1 cellular context compared by ENCODE assay signal in the genomic region with DNA sequence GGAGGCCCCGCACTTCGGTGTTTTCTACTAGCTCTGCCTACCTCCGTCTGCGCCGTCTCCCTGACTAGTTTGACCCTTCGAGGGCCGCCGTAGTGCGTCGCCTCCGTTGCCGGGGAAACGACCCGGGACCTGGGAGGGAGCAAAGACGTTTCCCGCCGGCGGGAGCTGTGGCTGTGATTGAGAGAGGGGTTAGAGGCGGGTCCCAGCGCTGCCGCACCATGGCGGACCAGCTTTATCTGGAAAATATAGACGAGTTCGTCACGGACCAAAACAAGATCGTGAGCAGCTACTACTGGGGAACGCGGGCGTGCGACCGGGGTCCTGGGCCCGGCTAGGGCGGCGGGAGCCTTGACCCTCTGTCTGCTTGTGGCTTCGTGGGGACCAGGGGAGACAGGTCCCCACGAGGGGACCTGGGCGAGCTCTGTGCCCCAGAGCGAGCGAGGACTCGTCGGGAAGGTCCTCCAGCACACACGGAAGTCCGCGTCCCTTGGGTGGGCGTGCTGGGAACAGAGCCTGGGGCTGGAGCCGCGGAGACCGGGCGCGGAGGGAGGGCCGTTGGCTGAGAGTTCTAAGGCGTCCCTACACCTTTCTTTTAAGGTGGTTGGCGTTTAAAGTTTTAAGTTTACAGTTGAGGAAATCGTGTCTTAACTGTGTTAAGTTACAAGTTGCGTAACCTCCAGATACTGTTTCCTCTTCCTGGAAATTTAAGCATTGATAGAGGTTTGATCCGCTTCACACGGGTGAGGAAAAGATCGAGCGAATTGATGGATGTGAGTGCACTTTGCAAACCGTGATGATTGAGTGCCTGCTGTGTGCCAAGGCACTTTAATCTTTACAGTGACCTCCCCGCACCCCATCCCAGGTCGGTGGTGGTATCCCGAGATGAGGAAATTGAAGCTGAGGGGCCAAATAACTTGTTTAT.
A peak's percentile ranks its signal among the peaks of the same experiment; 100 is the strongest.
TF ChIP-seq lines count a peak whose summit lies in the region.

A gene with protein sequence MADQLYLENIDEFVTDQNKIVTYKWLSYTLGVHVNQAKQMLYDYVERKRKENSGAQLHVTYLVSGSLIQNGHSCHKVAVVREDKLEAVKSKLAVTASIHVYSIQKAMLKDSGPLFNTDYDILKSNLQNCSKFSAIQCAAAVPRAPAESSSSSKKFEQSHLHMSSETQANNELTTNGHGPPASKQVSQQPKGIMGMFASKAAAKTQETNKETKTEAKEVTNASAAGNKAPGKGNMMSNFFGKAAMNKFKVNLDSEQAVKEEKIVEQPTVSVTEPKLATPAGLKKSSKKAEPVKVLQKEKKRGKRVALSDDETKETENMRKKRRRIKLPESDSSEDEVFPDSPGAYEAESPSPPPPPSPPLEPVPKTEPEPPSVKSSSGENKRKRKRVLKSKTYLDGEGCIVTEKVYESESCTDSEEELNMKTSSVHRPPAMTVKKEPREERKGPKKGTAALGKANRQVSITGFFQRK (plus strand): TSS at position 142 of the 922 bp plus-strand sequence. CDS start 77 bp downstream, at position 219.

TF ChIP-seq in GM12878, 131 proteins besides CTCF, POLR2A, EP300 and RAD21 (continued from another document and continues in another):
- TF ChIP-seq, protein P1, sequence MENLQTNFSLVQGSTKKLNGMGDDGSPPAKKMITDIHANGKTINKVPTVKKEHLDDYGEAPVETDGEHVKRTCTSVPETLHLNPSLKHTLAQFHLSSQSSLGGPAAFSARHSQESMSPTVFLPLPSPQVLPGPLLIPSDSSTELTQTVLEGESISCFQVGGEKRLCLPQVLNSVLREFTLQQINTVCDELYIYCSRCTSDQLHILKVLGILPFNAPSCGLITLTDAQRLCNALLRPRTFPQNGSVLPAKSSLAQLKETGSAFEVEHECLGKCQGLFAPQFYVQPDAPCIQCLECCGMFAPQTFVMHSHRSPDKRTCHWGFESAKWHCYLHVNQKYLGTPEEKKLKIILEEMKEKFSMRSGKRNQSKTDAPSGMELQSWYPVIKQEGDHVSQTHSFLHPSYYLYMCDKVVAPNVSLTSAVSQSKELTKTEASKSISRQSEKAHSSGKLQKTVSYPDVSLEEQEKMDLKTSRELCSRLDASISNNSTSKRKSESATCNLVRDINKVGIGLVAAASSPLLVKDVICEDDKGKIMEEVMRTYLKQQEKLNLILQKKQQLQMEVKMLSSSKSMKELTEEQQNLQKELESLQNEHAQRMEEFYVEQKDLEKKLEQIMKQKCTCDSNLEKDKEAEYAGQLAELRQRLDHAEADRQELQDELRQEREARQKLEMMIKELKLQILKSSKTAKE (IDR thresholded peaks at IDR 0.05; ENCODE audit: low read depth, poor library complexity, severe bottlenecking): no peak
- TF ChIP-seq, protein P2, sequence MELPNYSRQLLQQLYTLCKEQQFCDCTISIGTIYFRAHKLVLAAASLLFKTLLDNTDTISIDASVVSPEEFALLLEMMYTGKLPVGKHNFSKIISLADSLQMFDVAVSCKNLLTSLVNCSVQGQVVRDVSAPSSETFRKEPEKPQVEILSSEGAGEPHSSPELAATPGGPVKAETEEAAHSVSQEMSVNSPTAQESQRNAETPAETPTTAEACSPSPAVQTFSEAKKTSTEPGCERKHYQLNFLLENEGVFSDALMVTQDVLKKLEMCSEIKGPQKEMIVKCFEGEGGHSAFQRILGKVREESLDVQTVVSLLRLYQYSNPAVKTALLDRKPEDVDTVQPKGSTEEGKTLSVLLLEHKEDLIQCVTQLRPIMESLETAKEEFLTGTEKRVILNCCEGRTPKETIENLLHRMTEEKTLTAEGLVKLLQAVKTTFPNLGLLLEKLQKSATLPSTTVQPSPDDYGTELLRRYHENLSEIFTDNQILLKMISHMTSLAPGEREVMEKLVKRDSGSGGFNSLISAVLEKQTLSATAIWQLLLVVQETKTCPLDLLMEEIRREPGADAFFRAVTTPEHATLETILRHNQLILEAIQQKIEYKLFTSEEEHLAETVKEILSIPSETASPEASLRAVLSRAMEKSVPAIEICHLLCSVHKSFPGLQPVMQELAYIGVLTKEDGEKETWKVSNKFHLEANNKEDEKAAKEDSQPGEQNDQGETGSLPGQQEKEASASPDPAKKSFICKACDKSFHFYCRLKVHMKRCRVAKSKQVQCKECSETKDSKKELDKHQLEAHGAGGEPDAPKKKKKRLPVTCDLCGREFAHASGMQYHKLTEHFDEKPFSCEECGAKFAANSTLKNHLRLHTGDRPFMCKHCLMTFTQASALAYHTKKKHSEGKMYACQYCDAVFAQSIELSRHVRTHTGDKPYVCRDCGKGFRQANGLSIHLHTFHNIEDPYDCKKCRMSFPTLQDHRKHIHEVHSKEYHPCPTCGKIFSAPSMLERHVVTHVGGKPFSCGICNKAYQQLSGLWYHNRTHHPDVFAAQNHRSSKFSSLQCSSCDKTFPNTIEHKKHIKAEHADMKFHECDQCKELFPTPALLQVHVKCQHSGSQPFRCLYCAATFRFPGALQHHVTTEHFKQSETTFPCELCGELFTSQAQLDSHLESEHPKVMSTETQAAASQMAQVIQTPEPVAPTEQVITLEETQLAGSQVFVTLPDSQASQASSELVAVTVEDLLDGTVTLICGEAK (IDR thresholded peaks at IDR 0.05; ENCODE audit: borderline replicate concordance): peak; percentile 39; the same call in 1 of the 2 replicates
- no peak for TF ChIP-seq ZZZ3 (IDR thresholded peaks at IDR 0.05; ENCODE audit: control insufficient read depth, insufficient read length, low read depth)
- no peak for TF ChIP-seq CHD1 (IDR thresholded peaks at IDR 0.05; ENCODE audit: low read depth, low read length)
- TF ChIP-seq, protein P3, sequence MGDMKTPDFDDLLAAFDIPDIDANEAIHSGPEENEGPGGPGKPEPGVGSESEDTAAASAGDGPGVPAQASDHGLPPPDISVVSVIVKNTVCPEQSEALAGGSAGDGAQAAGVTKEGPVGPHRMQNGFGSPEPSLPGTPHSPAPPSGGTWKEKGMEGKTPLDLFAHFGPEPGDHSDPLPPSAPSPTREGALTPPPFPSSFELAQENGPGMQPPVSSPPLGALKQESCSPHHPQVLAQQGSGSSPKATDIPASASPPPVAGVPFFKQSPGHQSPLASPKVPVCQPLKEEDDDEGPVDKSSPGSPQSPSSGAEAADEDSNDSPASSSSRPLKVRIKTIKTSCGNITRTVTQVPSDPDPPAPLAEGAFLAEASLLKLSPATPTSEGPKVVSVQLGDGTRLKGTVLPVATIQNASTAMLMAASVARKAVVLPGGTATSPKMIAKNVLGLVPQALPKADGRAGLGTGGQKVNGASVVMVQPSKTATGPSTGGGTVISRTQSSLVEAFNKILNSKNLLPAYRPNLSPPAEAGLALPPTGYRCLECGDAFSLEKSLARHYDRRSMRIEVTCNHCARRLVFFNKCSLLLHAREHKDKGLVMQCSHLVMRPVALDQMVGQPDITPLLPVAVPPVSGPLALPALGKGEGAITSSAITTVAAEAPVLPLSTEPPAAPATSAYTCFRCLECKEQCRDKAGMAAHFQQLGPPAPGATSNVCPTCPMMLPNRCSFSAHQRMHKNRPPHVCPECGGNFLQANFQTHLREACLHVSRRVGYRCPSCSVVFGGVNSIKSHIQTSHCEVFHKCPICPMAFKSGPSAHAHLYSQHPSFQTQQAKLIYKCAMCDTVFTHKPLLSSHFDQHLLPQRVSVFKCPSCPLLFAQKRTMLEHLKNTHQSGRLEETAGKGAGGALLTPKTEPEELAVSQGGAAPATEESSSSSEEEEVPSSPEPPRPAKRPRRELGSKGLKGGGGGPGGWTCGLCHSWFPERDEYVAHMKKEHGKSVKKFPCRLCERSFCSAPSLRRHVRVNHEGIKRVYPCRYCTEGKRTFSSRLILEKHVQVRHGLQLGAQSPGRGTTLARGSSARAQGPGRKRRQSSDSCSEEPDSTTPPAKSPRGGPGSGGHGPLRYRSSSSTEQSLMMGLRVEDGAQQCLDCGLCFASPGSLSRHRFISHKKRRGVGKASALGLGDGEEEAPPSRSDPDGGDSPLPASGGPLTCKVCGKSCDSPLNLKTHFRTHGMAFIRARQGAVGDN (IDR thresholded peaks at IDR 0.05): no peak
- TF ChIP-seq HDAC2 (IDR thresholded peaks at IDR 0.05): no peak
- TF ChIP-seq, protein P4, sequence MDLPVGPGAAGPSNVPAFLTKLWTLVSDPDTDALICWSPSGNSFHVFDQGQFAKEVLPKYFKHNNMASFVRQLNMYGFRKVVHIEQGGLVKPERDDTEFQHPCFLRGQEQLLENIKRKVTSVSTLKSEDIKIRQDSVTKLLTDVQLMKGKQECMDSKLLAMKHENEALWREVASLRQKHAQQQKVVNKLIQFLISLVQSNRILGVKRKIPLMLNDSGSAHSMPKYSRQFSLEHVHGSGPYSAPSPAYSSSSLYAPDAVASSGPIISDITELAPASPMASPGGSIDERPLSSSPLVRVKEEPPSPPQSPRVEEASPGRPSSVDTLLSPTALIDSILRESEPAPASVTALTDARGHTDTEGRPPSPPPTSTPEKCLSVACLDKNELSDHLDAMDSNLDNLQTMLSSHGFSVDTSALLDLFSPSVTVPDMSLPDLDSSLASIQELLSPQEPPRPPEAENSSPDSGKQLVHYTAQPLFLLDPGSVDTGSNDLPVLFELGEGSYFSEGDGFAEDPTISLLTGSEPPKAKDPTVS (IDR thresholded peaks at IDR 0.05; ENCODE audit: low read depth, low read length): no peak
- no peak for TF ChIP-seq ZNF384 (IDR thresholded peaks at IDR 0.05; ENCODE audit: borderline replicate concordance, low read depth, low read length)
- TF ChIP-seq NBN (IDR thresholded peaks at IDR 0.05): no peak
- TF ChIP-seq PAX5 (IDR thresholded peaks at IDR 0.05; ENCODE audit: borderline replicate concordance, low read depth, low read length): no peak
- peak; percentile 41; the same call in 1 of the 2 replicates for TF ChIP-seq MTA2 (IDR thresholded peaks at IDR 0.05; ENCODE audit: low read depth)
- no peak for TF ChIP-seq SMC3 (IDR thresholded peaks at IDR 0.05; ENCODE audit: borderline replicate concordance, low read length)
- TF ChIP-seq SP1 (IDR thresholded peaks at IDR 0.05; ENCODE audit: low read depth, low read length): peak; percentile 61
- TF ChIP-seq NR2F1 (conservative IDR thresholded peaks at IDR 0.05): peak; percentile 95
- TF ChIP-seq, protein P5, sequence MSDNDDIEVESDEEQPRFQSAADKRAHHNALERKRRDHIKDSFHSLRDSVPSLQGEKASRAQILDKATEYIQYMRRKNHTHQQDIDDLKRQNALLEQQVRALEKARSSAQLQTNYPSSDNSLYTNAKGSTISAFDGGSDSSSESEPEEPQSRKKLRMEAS (IDR thresholded peaks at IDR 0.05; ENCODE audit: low read depth, low read length): peak; percentile 65
- TF ChIP-seq SREBF2 (IDR thresholded peaks at IDR 0.05; ENCODE audit: low read length): no peak
- peak; percentile 82 for TF ChIP-seq CREM (IDR thresholded peaks at IDR 0.05; ENCODE audit: low read depth)
- TF ChIP-seq CBFB (IDR thresholded peaks at IDR 0.05; ENCODE audit: low read depth): no peak
- TF ChIP-seq RCOR1 (conservative IDR thresholded peaks at IDR 0.05; ENCODE audit: low read depth, low read length): no peak
- 0 out of 2 replicates have a peak, but pooled peaks have one; percentile 10 for TF ChIP-seq ATF7 (IDR thresholded peaks at IDR 0.05; ENCODE audit: low read depth)
- TF ChIP-seq GABPA (IDR thresholded peaks at IDR 0.05; ENCODE audit: low read depth): no peak
- TF ChIP-seq, protein P6, sequence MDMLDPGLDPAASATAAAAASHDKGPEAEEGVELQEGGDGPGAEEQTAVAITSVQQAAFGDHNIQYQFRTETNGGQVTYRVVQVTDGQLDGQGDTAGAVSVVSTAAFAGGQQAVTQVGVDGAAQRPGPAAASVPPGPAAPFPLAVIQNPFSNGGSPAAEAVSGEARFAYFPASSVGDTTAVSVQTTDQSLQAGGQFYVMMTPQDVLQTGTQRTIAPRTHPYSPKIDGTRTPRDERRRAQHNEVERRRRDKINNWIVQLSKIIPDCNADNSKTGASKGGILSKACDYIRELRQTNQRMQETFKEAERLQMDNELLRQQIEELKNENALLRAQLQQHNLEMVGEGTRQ (IDR thresholded peaks at IDR 0.05; ENCODE audit: borderline replicate concordance, low read depth, low read length): no peak
- no peak for TF ChIP-seq ZBED1 (IDR thresholded peaks at IDR 0.05; ENCODE audit: borderline replicate concordance)
- TF ChIP-seq HCFC1 (IDR thresholded peaks at IDR 0.05; ENCODE audit: low read length): peak; percentile 63
- TF ChIP-seq, protein P7, sequence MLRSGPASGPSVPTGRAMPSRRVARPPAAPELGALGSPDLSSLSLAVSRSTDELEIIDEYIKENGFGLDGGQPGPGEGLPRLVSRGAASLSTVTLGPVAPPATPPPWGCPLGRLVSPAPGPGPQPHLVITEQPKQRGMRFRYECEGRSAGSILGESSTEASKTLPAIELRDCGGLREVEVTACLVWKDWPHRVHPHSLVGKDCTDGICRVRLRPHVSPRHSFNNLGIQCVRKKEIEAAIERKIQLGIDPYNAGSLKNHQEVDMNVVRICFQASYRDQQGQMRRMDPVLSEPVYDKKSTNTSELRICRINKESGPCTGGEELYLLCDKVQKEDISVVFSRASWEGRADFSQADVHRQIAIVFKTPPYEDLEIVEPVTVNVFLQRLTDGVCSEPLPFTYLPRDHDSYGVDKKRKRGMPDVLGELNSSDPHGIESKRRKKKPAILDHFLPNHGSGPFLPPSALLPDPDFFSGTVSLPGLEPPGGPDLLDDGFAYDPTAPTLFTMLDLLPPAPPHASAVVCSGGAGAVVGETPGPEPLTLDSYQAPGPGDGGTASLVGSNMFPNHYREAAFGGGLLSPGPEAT (IDR thresholded peaks at IDR 0.05; ENCODE audit: low read depth): peak; percentile 48; the same call in 1 of the 2 replicates
- peak in 1 of 2 experiments; percentile 54; a peak in 1 of 4 replicates for TF ChIP-seq BHLHE40 (IDR thresholded peaks at IDR 0.05; ENCODE audit: borderline replicate concordance in 1 of 2, low read depth in 2 of 2, low read length in 1 of 2)
- TF ChIP-seq ZNF217 (IDR thresholded peaks at IDR 0.05): no peak
- TF ChIP-seq BACH1 (IDR thresholded peaks at IDR 0.05; ENCODE audit: borderline replicate concordance): no peak
- no peak for TF ChIP-seq SUPT20H (IDR thresholded peaks at IDR 0.05; ENCODE audit: borderline replicate concordance, control insufficient read depth, low read depth, low read length)
- peak; percentile 54 for TF ChIP-seq IKZF1 (conservative IDR thresholded peaks at IDR 0.05)
- TF ChIP-seq RB1 (IDR thresholded peaks at IDR 0.05; ENCODE audit: borderline replicate concordance): peak; percentile 100
- peak; percentile 66; the same call in 1 of the 2 replicates for TF ChIP-seq LARP7 (IDR thresholded peaks at IDR 0.05)
- no peak for TF ChIP-seq STAT1 (conservative IDR thresholded peaks at IDR 0.05)
- no peak for TF ChIP-seq KAT2A (conservative IDR thresholded peaks at IDR 0.05; ENCODE audit: control insufficient read depth, low read depth, low read length)
- TF ChIP-seq MYB (IDR thresholded peaks at IDR 0.05; ENCODE audit: borderline replicate concordance, low read depth, low read length): no peak
- TF ChIP-seq, protein P8, sequence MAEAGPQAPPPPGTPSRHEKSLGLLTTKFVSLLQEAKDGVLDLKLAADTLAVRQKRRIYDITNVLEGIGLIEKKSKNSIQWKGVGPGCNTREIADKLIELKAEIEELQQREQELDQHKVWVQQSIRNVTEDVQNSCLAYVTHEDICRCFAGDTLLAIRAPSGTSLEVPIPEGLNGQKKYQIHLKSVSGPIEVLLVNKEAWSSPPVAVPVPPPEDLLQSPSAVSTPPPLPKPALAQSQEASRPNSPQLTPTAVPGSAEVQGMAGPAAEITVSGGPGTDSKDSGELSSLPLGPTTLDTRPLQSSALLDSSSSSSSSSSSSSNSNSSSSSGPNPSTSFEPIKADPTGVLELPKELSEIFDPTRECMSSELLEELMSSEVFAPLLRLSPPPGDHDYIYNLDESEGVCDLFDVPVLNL (IDR thresholded peaks at IDR 0.05; ENCODE audit: low read depth, low read length): peak; percentile 89
- TF ChIP-seq EGR1 (IDR thresholded peaks at IDR 0.05; ENCODE audit: borderline replicate concordance in 1 of 2, low read depth in 2 of 2, low read length in 2 of 2): peak in 1 of 2 experiments; percentile 40; a peak in 1 of 3 replicates
- TF ChIP-seq EZH2 (IDR thresholded peaks at IDR 0.05; ENCODE audit: borderline replicate concordance, control insufficient read depth, low read depth, low read length): no peak
